13 cellular contexts compared by ENCODE assay signal in genomic region chr9:18849910-18850677, GRCh38.
"Had no signal": no experiment of that assay in that cellular context is flagged by ENCODE, and none has a peak within 500 bp of the region (broad histone marks: within the 10 kb centered on the region; RNA-seq: fewer than 3 reads in every experiment).

No MANE protein-coding gene starts in this region.

- H3K4me3 ChIP-seq: breast epithelium, lung, psoas muscle had no signal

- H3K36me3 Mint-ChIP-seq: activated naive CD8-positive, alpha-beta T cell treated with anti-CD3 and anti-CD28 coated beads, Interleukin-2, amount 10 ng/mL, durations not matched to agents 7 days and 5 days had no signal

- H3K27ac ChIP-seq: psoas muscle had no signal

- H3K27ac Mint-ChIP-seq: activated CD4-positive, alpha-beta T cell treated with anti-CD3 and anti-CD28 coated beads, Interleukin-2, amount 10 ng/mL, durations not matched to agents 7 days and 5 days; activated naive CD8-positive, alpha-beta T cell treated with anti-CD3 and anti-CD28 coated beads, Interleukin-2, amount 10 ng/mL, durations not matched to agents 7 days and 5 days; activated T-helper 1 cell treated with anti-CD3 and anti-CD28 coated beads, Interleukin-12 subunit alpha, Interleukin-12 subunit beta, Interleukin-2, Interleukin-4 antibody, amounts not matched to agents 30 ng/mL and 10 ng/mL and 1 ng/mL, durations not matched to agents 14 hours and 24 hours and 36 hours; mesothelial cell of epicardium; T-helper 2 cell treated with Interferon-gamma antibody and Interleukin-4, amounts not matched to agents 5 μg/mL and 100 μg/mL, for 36 hours had no signal

- DNase-seq: activated CD4-positive, alpha-beta T cell treated with anti-CD3 and anti-CD28 coated beads, Interleukin-2, amount 10 ng/mL, durations not matched to agents 7 days and 5 days; activated naive CD8-positive, alpha-beta T cell treated with anti-CD3 and anti-CD28 coated beads, Interleukin-2, amount 10 ng/mL, durations not matched to agents 7 days and 5 days; aorta; hippocampal formation; kidney; psoas muscle; stimulated activated naive CD8-positive, alpha-beta T cell treated with anti-CD3 and anti-CD28 coated beads, Interleukin-15, amount 100 ng/mL, for 72 hours had no signal

- H3K9me3 Mint-ChIP-seq: activated CD4-positive, alpha-beta T cell treated with anti-CD3 and anti-CD28 coated beads, Interleukin-2, amount 10 ng/mL, durations not matched to agents 7 days and 5 days; activated naive CD8-positive, alpha-beta T cell treated with anti-CD3 and anti-CD28 coated beads, Interleukin-2, amount 10 ng/mL, durations not matched to agents 7 days and 5 days; activated T-helper 1 cell treated with anti-CD3 and anti-CD28 coated beads, Interleukin-12 subunit alpha, Interleukin-12 subunit beta, Interleukin-2, Interleukin-4 antibody, amounts not matched to agents 30 ng/mL and 10 ng/mL and 1 ng/mL, durations not matched to agents 14 hours and 24 hours and 36 hours; neural crest cell; stimulated activated naive CD8-positive, alpha-beta T cell treated with anti-CD3 and anti-CD28 coated beads, Interleukin-15, amount 100 ng/mL, for 72 hours; T-helper 2 cell treated with Interferon-gamma antibody and Interleukin-4, amounts not matched to agents 5 μg/mL and 100 μg/mL, for 36 hours had no signal

- H3K4me3 Mint-ChIP-seq: activated CD4-positive, alpha-beta T cell treated with anti-CD3 and anti-CD28 coated beads, Interleukin-2, amount 10 ng/mL, durations not matched to agents 7 days and 5 days; activated naive CD8-positive, alpha-beta T cell treated with anti-CD3 and anti-CD28 coated beads, Interleukin-2, amount 10 ng/mL, durations not matched to agents 7 days and 5 days; activated T-helper 1 cell treated with anti-CD3 and anti-CD28 coated beads, Interleukin-12 subunit alpha, Interleukin-12 subunit beta, Interleukin-2, Interleukin-4 antibody, amounts not matched to agents 30 ng/mL and 10 ng/mL and 1 ng/mL, durations not matched to agents 14 hours and 24 hours and 36 hours; mesothelial cell of epicardium; neural crest cell; stimulated activated naive CD8-positive, alpha-beta T cell treated with anti-CD3 and anti-CD28 coated beads, Interleukin-15, amount 100 ng/mL, for 72 hours; T-helper 2 cell treated with Interferon-gamma antibody and Interleukin-4, amounts not matched to agents 5 μg/mL and 100 μg/mL, for 36 hours had no signal

- H3K27me3 ChIP-seq: breast epithelium had no signal

- H3K36me3 ChIP-seq: breast epithelium had no signal

- H3K4me1 Mint-ChIP-seq: activated CD4-positive, alpha-beta T cell treated with anti-CD3 and anti-CD28 coated beads, Interleukin-2, amount 10 ng/mL, durations not matched to agents 7 days and 5 days; activated naive CD8-positive, alpha-beta T cell treated with anti-CD3 and anti-CD28 coated beads, Interleukin-2, amount 10 ng/mL, durations not matched to agents 7 days and 5 days; neural crest cell; stimulated activated naive CD8-positive, alpha-beta T cell treated with anti-CD3 and anti-CD28 coated beads, Interleukin-15, amount 100 ng/mL, for 72 hours had no signal

- H3K9me3 ChIP-seq: breast epithelium, psoas muscle had no signal

- H3K4me1 ChIP-seq: breast epithelium, psoas muscle had no signal
